ENCODE assay signal across 9 cellular contexts in the genomic region with DNA sequence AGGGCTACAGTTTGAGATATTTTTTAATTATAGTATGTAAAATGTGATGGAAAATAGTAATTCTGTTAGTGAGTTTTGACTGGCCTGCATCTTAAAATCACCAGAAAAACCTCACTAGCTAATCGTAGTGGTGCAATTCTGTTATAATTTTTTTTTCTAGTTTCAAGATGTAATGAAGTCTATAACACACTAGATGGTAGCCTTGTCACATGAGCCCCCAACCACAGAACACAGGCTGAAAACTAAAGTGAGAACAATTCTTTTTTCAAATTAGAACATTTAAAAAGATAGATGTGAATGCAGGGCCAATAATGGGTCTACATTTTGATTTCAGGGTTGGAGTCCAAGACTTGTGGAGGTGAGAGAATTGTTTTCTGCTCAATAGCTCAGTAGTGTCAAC.
DNase-seq lines count a peak whose midpoint lies in the region; ATAC-seq and TF ChIP-seq lines count a peak whose summit lies in the region.
"Had no signal": no experiment of that assay in that cellular context is flagged by ENCODE, and none has a peak within 500 bp of the region (broad histone marks: within the 10 kb centered on the region; RNA-seq: fewer than 3 reads in every experiment).

No MANE protein-coding gene starts in this region.

- no peak for ATAC-seq in effector memory CD8-positive, alpha-beta T cell (replicated peaks)
- no peak for ATAC-seq in HG02973 (IDR thresholded peaks at IDR 0.05; ENCODE audit: unreplicated experiment)
- no peak for ATAC-seq in HG03159 (IDR thresholded peaks at IDR 0.05; ENCODE audit: unreplicated experiment)

- H3K56ac ChIP-seq in H9 (ENCODE audit: insufficient read length, low read depth, low read length): no peak overlapping the region

- TF ChIP-seq POLR2A in esophagus squamous epithelium (IDR thresholded peaks at IDR 0.05): no peak

- no peak for DNase-seq in H9
- no peak for DNase-seq in RWPE1 (ENCODE audit: low spot score)
- DNase-seq in inferior parietal cortex (ENCODE audit: extremely low spot score): peak; percentile 35
- DNase-seq in effector memory CD8-positive, alpha-beta T cell: no peak
- DNase-seq in esophagus squamous epithelium (lab: John Stamatoyannopoulos, UW): no peak
- DNase-seq: NCI-H1048 had no signal

- no peak overlapping the region for H2BK20ac ChIP-seq in H9 (ENCODE audit: low read depth, low read length, poor library complexity, severe bottlenecking)

- H3K9ac ChIP-seq in H9 (ENCODE audit: extremely low read depth, insufficient read length, low read length): no peak overlapping the region

- H4K5ac ChIP-seq in H9 (ENCODE audit: insufficient read length, low read depth, low read length): no peak overlapping the region

- no peaks in the 10 kb centered on the region for H3K4me1 ChIP-seq in H9 (ENCODE audit: insufficient read depth, low read length)
- H3K4me1 ChIP-seq in esophagus squamous epithelium: no peaks in the 10 kb centered on the region

- H2BK120ac ChIP-seq in H9 (ENCODE audit: low read depth, low read length, poor library complexity, severe bottlenecking): no peak overlapping the region

- no peak overlapping the region for H2BK12ac ChIP-seq in H9 (ENCODE audit: insufficient read length, low read depth, low read length)

- no peak overlapping the region for H3K4me3 Mint-ChIP-seq in H9
- no peak overlapping the region for H3K4me3 Mint-ChIP-seq in effector memory CD8-positive, alpha-beta T cell

- peak overlapping the region; percentile 56 for H2AFZ ChIP-seq in H9 (ENCODE audit: low read length)

- peak; percentile 52 for TF ChIP-seq CTCF in C4-2B (conservative IDR thresholded peaks at IDR 0.05)
- TF ChIP-seq CTCF in H9 (conservative IDR thresholded peaks at IDR 0.05): peak; percentile 82
- TF ChIP-seq CTCF in RWPE1 (conservative IDR thresholded peaks at IDR 0.05; ENCODE audit: low read depth): peak; percentile 32; the same call in 1 of the 2 replicates
- peak in 1 of 6 experiments; percentile 6 for TF ChIP-seq CTCF in esophagus squamous epithelium (IDR thresholded peaks at IDR 0.05)

- POLR2A ChIA-PET in RWPE1 (lab: Yijun Ruan, JAX; ENCODE audit: low non-redundant PET): no interaction called here

- no peak overlapping the region for H3K27ac ChIP-seq in C4-2B
- H3K27ac ChIP-seq in H9 (ENCODE audit: insufficient read length, low read depth, low read length): no peak overlapping the region
- no peak overlapping the region for H3K27ac ChIP-seq in RWPE1
- no peak overlapping the region for H3K27ac ChIP-seq in esophagus squamous epithelium

- H3K27me3 ChIP-seq in H9 (ENCODE audit: insufficient read depth, low read length): no peaks in the 10 kb centered on the region
- H3K27me3 ChIP-seq in esophagus squamous epithelium: no peaks in the 10 kb centered on the region

- H3K4ac ChIP-seq in H9 (ENCODE audit: low read depth, low read length): no peak overlapping the region

- H4K91ac ChIP-seq in H9 (ENCODE audit: insufficient read length, low read depth, low read length): no peak overlapping the region

- no peak overlapping the region for H2AK5ac ChIP-seq in H9 (ENCODE audit: insufficient read length, low read length)

- H3T11ph ChIP-seq in H9 (ENCODE audit: low read length): no peak overlapping the region

- no peak overlapping the region for H3K18ac ChIP-seq in H9 (ENCODE audit: insufficient read length, low read depth, low read length)

- peaks cover 0 to 2% of the 10 kb centered on the region in 2 experiments; a peak in 2 of 4 replicates for H3K4me1 Mint-ChIP-seq in H9
- no peaks in the 10 kb centered on the region for H3K4me1 Mint-ChIP-seq in effector memory CD8-positive, alpha-beta T cell (ENCODE audit: low read depth in 2 of 2)

- H3K23ac ChIP-seq in H9 (ENCODE audit: insufficient read length, low read depth, low read length): no peak overlapping the region

- WGBS in H9 (ENCODE audit: extremely low coverage, insufficient read length, low lambda C conversion rate): no CpG with 5 or more reads among the region's 1 CpG
- WGBS in esophagus squamous epithelium, 2 donors: 5 to 8% methylated on average over 1 of the region's 1 CpG

- no peaks in the 10 kb centered on the region for H4K20me1 ChIP-seq in H9 (ENCODE audit: control insufficient read depth, insufficient read depth, insufficient read length)

- H3K79me2 ChIP-seq in H9 (ENCODE audit: insufficient read depth, low read length): no peaks in the 10 kb centered on the region

- CTCF ChIA-PET in RWPE1 (lab: Yijun Ruan, JAX): interaction anchor here (0.6 kb wide), 1 partner anchor 10 kb away, joined by 3 read pairs; no protein-coding TSS in a partner anchor

- peaks cover 18 to 22% of the 10 kb centered on the region in 2 experiments; a peak in 4 of 5 replicates for H3K9me3 Mint-ChIP-seq in H9
- no peaks in the 10 kb centered on the region for H3K9me3 Mint-ChIP-seq in effector memory CD8-positive, alpha-beta T cell

- H3K9me3 ChIP-seq in H9 (ENCODE audit: control insufficient read depth, low read depth, low read length) (peaks cover 7% of the 10 kb centered on the region), esophagus squamous epithelium (no peaks in the 10 kb centered on the region)

- no peaks in the 10 kb centered on the region for H3K36me3 ChIP-seq in esophagus squamous epithelium

- no peak overlapping the region for H4K8ac ChIP-seq in H9 (replicated peaks; ENCODE audit: insufficient read length, low read depth, low read length)

- no peak overlapping the region for H3K27ac Mint-ChIP-seq in H9
- H3K27ac Mint-ChIP-seq in effector memory CD8-positive, alpha-beta T cell: no peak overlapping the region

- no peak overlapping the region for H3K4me3 ChIP-seq in esophagus squamous epithelium

- no peaks in the 10 kb centered on the region for H3K23me2 ChIP-seq in H9 (ENCODE audit: insufficient read length, low read depth, low read length, poor library complexity, severe bottlenecking)

- H3K36me3 Mint-ChIP-seq in H9 (ENCODE audit: insufficient read depth in 1 of 3, low read depth in 3 of 3): peaks cover 9 to 19% (median 19%) of the 10 kb centered on the region in 3 experiments
- H3K36me3 Mint-ChIP-seq in effector memory CD8-positive, alpha-beta T cell (ENCODE audit: insufficient read depth): no peaks in the 10 kb centered on the region

- no peak overlapping the region for H2BK15ac ChIP-seq in H9 (ENCODE audit: low read depth, low read length)

- no peak overlapping the region for H2BK5ac ChIP-seq in H9 (ENCODE audit: insufficient read length, low read length)

- intact Hi-C loops in esophagus squamous epithelium (cut with DNase I): no loop called here

- no peaks in the 10 kb centered on the region; the same call in 1 of the 2 replicates for H3K27me3 Mint-ChIP-seq in H9 (ENCODE audit: low read depth)
- H3K27me3 Mint-ChIP-seq in effector memory CD8-positive, alpha-beta T cell: no peaks in the 10 kb centered on the region

- H3K4me2 ChIP-seq in H9 (ENCODE audit: insufficient read depth, insufficient read length, low read length): no peak overlapping the region

- no peaks in the 10 kb centered on the region for H3K79me1 ChIP-seq in H9 (ENCODE audit: insufficient read depth, low read depth, low read length, poor library complexity, severe bottlenecking)

- H3K14ac ChIP-seq in H9 (ENCODE audit: insufficient read depth, low read length): no peak overlapping the region
